ENCODE assay signal across 22 cellular contexts in the genomic region with DNA sequence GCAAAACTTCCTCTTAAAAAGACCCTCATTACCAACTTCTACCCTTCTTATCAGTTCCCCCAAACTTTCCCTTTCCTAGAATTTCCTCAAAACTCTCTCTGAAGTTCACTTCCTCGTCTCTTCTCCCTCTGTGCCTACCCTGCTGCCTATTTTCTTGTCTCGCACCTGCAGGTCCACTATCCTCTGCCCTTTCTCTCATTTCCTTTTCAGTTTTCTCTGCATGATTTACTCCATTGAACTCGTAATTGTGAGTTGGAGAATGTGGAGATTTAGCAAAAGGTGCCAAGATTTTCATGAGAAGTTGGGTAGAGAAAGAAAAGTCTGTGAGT. TPM values are rescaled to one million over a fixed set of nuclear protein-coding genes. Genes with fewer than 3 reads are reported as not detected.
A peak's percentile ranks its signal among the peaks of the same experiment; 100 is the strongest.
DNase-seq lines count a peak whose midpoint lies in the region; ATAC-seq, FAIRE-seq and TF ChIP-seq lines count a peak whose summit lies in the region.
"Had no signal": no experiment of that assay in that cellular context is flagged by ENCODE, and none has a peak within 500 bp of the region (broad histone marks: within the 10 kb centered on the region; RNA-seq: fewer than 3 reads in every experiment).

No MANE protein-coding gene starts in this region.

- no peak overlapping the region for H3K27ac Mint-ChIP-seq in astrocyte (ENCODE audit: unreplicated experiment)
- H3K27ac Mint-ChIP-seq in natural killer cell, result no peak overlapping the region
- no peak overlapping the region for H3K27ac Mint-ChIP-seq in activated naive CD8-positive, alpha-beta T cell treated with anti-CD3 and anti-CD28 coated beads for 36 hours
- H3K27ac Mint-ChIP-seq: CD14-positive monocyte; CD8-positive, alpha-beta T cell had no signal

- no peak overlapping the region for H2AFZ ChIP-seq in astrocyte (ENCODE audit: low read depth, low read length)
- no peak overlapping the region for H2AFZ ChIP-seq in hepatocyte
- H2AFZ ChIP-seq in trophoblast cell (ENCODE audit: insufficient read depth, low read length, poor library complexity), result no peak overlapping the region
- H2AFZ ChIP-seq: GM23248 had no signal

- H3K9me3 ChIP-seq in astrocyte (ENCODE audit: insufficient read depth, low read depth, low read length), result no peaks in the 10 kb centered on the region
- no peaks in the 10 kb centered on the region for H3K9me3 ChIP-seq in hepatocyte (ENCODE audit: low read depth)
- no peaks in the 10 kb centered on the region for H3K9me3 ChIP-seq in trophoblast cell (ENCODE audit: insufficient read depth, low read depth, low read length)
- H3K9me3 ChIP-seq: A549 had no signal

- no peak overlapping the region for H3K23ac ChIP-seq in trophoblast cell (ENCODE audit: low read length)

- no peak overlapping the region for H2BK12ac ChIP-seq in trophoblast cell (ENCODE audit: low read length)

- H3K4me1 ChIP-seq in astrocyte (ENCODE audit: insufficient read depth, low read length) (no peaks in the 10 kb centered on the region), hepatocyte (ENCODE audit: insufficient read depth) (no peaks in the 10 kb centered on the region), trophoblast cell (ENCODE audit: control insufficient read depth in 1 of 2, insufficient read depth in 2 of 2, low read length in 2 of 2) (peaks cover 1 to 7% of the 10 kb centered on the region in 2 experiments)

- H3K4me1 Mint-ChIP-seq in astrocyte (ENCODE audit: low read depth, unreplicated experiment) (no peaks in the 10 kb centered on the region), natural killer cell (no peaks in the 10 kb centered on the region)
- no peaks in the 10 kb centered on the region for H3K4me1 Mint-ChIP-seq in activated naive CD8-positive, alpha-beta T cell treated with anti-CD3 and anti-CD28 coated beads for 36 hours
- H3K4me1 Mint-ChIP-seq: CD14-positive monocyte had no signal

- H3K4ac ChIP-seq in trophoblast cell (ENCODE audit: low read depth, low read length), result peak overlapping the region; percentile 51

- no peaks in the 10 kb centered on the region for H3K27me3 ChIP-seq in astrocyte (ENCODE audit: insufficient read depth, low read length)
- H3K27me3 ChIP-seq in hepatocyte, result no peaks in the 10 kb centered on the region
- no peaks in the 10 kb centered on the region for H3K27me3 ChIP-seq in trophoblast cell (ENCODE audit: insufficient read depth, low read length)

- intact Hi-C loops in natural killer cell (cut with micrococcal nuclease), result no loop called here

- H2AK5ac ChIP-seq in trophoblast cell (ENCODE audit: low read length), result no peak overlapping the region

- DNase-seq in OCI-M1 (lab: John Stamatoyannopoulos, UW) (peak; percentile 30), astrocyte (ENCODE audit: low read depth) (no peak), hepatocyte (ENCODE audit: low spot score) (no peak), trophoblast cell (no peak), natural killer cell (no peak), NCI-H510A treated with DMSO at 0.1 percent for 48 hours (lab: John Stamatoyannopoulos, UW) (no peak), ACHN (no peak)
- no peak for DNase-seq in activated naive CD8-positive, alpha-beta T cell treated with anti-CD3 and anti-CD28 coated beads for 36 hours
- DNase-seq: CD8-positive, alpha-beta T cell; DMS 273 treated with DMSO at 0.1 percent for 48 hours had no signal

- H4K20me1 ChIP-seq in astrocyte (ENCODE audit: insufficient read depth, low read length) (no peaks in the 10 kb centered on the region), hepatocyte (ENCODE audit: insufficient read depth, poor library complexity, severe bottlenecking) (no peaks in the 10 kb centered on the region)

- in situ Hi-C loops in ACHN (cut with HindIII; ENCODE audit: low pct_ligation_motif_present, low pct_unique_long_range_greater_than_20kb, low sequenced_read_pairs), result no loop called here

- H4K12ac ChIP-seq in trophoblast cell (ENCODE audit: low read depth, low read length), result no peak overlapping the region

- no peak for ATAC-seq in natural killer cell
- ATAC-seq: A549; CD8-positive, alpha-beta T cell; GM12878; HCT116; HepG2 had no signal

- no peaks in the 10 kb centered on the region for H3K79me2 ChIP-seq in astrocyte (ENCODE audit: insufficient read depth, low read length)
- no peaks in the 10 kb centered on the region for H3K79me2 ChIP-seq in hepatocyte
- peaks cover 2% of the 10 kb centered on the region for H3K79me2 ChIP-seq in trophoblast cell (ENCODE audit: control insufficient read depth, insufficient read depth, low read length, poor library complexity)

- H3K4me3 ChIP-seq in astrocyte (ENCODE audit: insufficient read depth, low read depth, low read length), result no peak overlapping the region
- H3K4me3 ChIP-seq in hepatocyte, result no peak overlapping the region
- no peak overlapping the region for H3K4me3 ChIP-seq in trophoblast cell (ENCODE audit: low read depth, low read length)
- H3K4me3 ChIP-seq: A549, GM12878, GM23248 had no signal

- H3K18ac ChIP-seq in trophoblast cell (ENCODE audit: low read length), result no peak overlapping the region

- H3K4me2 ChIP-seq in astrocyte (ENCODE audit: low read length), result peak overlapping the region; percentile 25
- peak overlapping the region; percentile 6 for H3K4me2 ChIP-seq in hepatocyte
- H3K4me2 ChIP-seq in trophoblast cell (ENCODE audit: low read length), result no peak overlapping the region
- H3K4me2 ChIP-seq: A549 had no signal

- H3K9me3 Mint-ChIP-seq in astrocyte (ENCODE audit: unreplicated experiment) (peaks cover 2% of the 10 kb centered on the region), natural killer cell (peaks cover 0 to 4% of the 10 kb centered on the region in 2 donors)
- H3K9me3 Mint-ChIP-seq in activated naive CD8-positive, alpha-beta T cell treated with anti-CD3 and anti-CD28 coated beads for 36 hours, result peaks cover 6% of the 10 kb centered on the region

- H3K9ac ChIP-seq in astrocyte (ENCODE audit: low read length), result no peak overlapping the region
- no peak overlapping the region for H3K9ac ChIP-seq in trophoblast cell (ENCODE audit: low read length)
- H3K9ac ChIP-seq: GM23248 had no signal

- 60% methylated on average over 3 of the region's 3 CpGs for WGBS in hepatocyte (ENCODE audit: low lambda C conversion rate, missing lambda C conversion rate)
- no CpG with 5 or more reads among the region's 3 CpGs for WGBS in trophoblast cell (ENCODE audit: extremely low coverage, insufficient coverage, insufficient read length)

- H3K36me3 ChIP-seq in astrocyte (ENCODE audit: insufficient read depth, low read length), result no peaks in the 10 kb centered on the region
- no peaks in the 10 kb centered on the region for H3K36me3 ChIP-seq in hepatocyte (replicated peaks; ENCODE audit: insufficient read depth, low read depth)
- peaks cover 0 to 6% of the 10 kb centered on the region in 2 experiments for H3K36me3 ChIP-seq in trophoblast cell (ENCODE audit: control insufficient read depth in 1 of 2, insufficient read depth in 2 of 2, low read length in 2 of 2)

- H3K36me3 Mint-ChIP-seq in astrocyte (ENCODE audit: low read depth, unreplicated experiment), result no peaks in the 10 kb centered on the region
- H3K36me3 Mint-ChIP-seq in natural killer cell, result no peaks in the 10 kb centered on the region
- peaks cover 1% of the 10 kb centered on the region for H3K36me3 Mint-ChIP-seq in activated naive CD8-positive, alpha-beta T cell treated with anti-CD3 and anti-CD28 coated beads for 36 hours
- H3K36me3 Mint-ChIP-seq: CD14-positive monocyte had no signal

- H3K4me3 Mint-ChIP-seq in astrocyte (ENCODE audit: unreplicated experiment) (no peak overlapping the region), natural killer cell (no peak overlapping the region)
- H3K4me3 Mint-ChIP-seq in activated naive CD8-positive, alpha-beta T cell treated with anti-CD3 and anti-CD28 coated beads for 36 hours, result no peak overlapping the region
- H3K4me3 Mint-ChIP-seq: CD14-positive monocyte; CD8-positive, alpha-beta T cell had no signal

- H2BK5ac ChIP-seq in trophoblast cell (ENCODE audit: low read depth, low read length, poor library complexity), result no peak overlapping the region

- H3K9me2 ChIP-seq in hepatocyte (replicated peaks; ENCODE audit: insufficient read depth), result no peaks in the 10 kb centered on the region

- TF ChIP-seq CTCF in astrocyte (IDR thresholded peaks at IDR 0.05; ENCODE audit: insufficient read depth, low read depth, low read length) (no peak), hepatocyte (IDR thresholded peaks at IDR 0.05; ENCODE audit: poor library complexity) (no peak), natural killer cell (IDR thresholded peaks at IDR 0.05) (no peak)

- no peak overlapping the region for H4K91ac ChIP-seq in trophoblast cell (ENCODE audit: low read depth, low read length)

- no peak overlapping the region for H4K8ac ChIP-seq in trophoblast cell (ENCODE audit: low read depth, low read length)

- H3K27me3 Mint-ChIP-seq in astrocyte (ENCODE audit: low read depth, unreplicated experiment) (peaks cover 1% of the 10 kb centered on the region), natural killer cell (ENCODE audit: low read depth in 2 of 2) (peaks cover 8 to 24% of the 10 kb centered on the region in 2 donors)
- peaks cover 7% of the 10 kb centered on the region for H3K27me3 Mint-ChIP-seq in activated naive CD8-positive, alpha-beta T cell treated with anti-CD3 and anti-CD28 coated beads for 36 hours

- no peaks in the 10 kb centered on the region for H3K79me1 ChIP-seq in trophoblast cell (ENCODE audit: low read length)

- no peak overlapping the region for H2BK120ac ChIP-seq in trophoblast cell (ENCODE audit: insufficient read depth, low read length, poor library complexity)

- H3K27ac ChIP-seq in astrocyte (ENCODE audit: low read depth, low read length) (no peak overlapping the region), hepatocyte (no peak overlapping the region), trophoblast cell (ENCODE audit: low read depth, low read length) (no peak overlapping the region)
- H3K27ac ChIP-seq: A549, GM23248 had no signal

- H3K14ac ChIP-seq in trophoblast cell (ENCODE audit: low read length), result no peak overlapping the region

- no peak for FAIRE-seq in astrocyte (lab: Jason Lieb, UNC)
- FAIRE-seq: A549, GM12878, GM18507, H54, HepG2, HTR-8/SVneo had no signal

RNA-seq across cellular contexts. Expression of gene VTCN1, which starts 21.7 kb away (rescaled TPM):
- total RNA-seq in astrocyte (0.43 and 1.3 TPM in 2 replicates), hepatocyte (12.4 and 12.8 TPM in 2 replicates), natural killer cell (not detected)
- 14.9 and 33.2 TPM in 2 replicates for polyA plus RNA-seq in hepatocyte
- 148 and 161 TPM in 2 replicates for polyA plus RNA-seq in trophoblast cell (2013)
- not detected for total RNA-seq in activated naive CD8-positive, alpha-beta T cell treated with anti-CD3 and anti-CD28 coated beads for 36 hours
- total RNA-seq: CD8-positive, alpha-beta T cell; Daoy; G401; GM12878; GM23248; HepG2 had no signal
- polyA plus RNA-seq: BJ, CD14-positive monocyte, GM12878, GM23248, HepG2 had no signal
